1 cellular context compared by ENCODE assay signal in genomic region chr17:66451188-66452149, GRCh38.
TF ChIP-seq lines count a peak whose summit lies in the region.

No MANE protein-coding gene starts in this region.

TF ChIP-seq in HepG2, 621 proteins besides CTCF, POLR2A, EP300 and RAD21 (continued from another document and continues in another):
- TF ChIP-seq THAP9 (CRISPR knock-in tag; IDR thresholded peaks at IDR 0.05; ENCODE audit: borderline replicate concordance) (no peak), SATB2 (CRISPR knock-in tag; IDR thresholded peaks at IDR 0.05) (no peak), FOXK2 (IDR thresholded peaks at IDR 0.05) (no peak), ZNF17 (CRISPR knock-in tag; IDR thresholded peaks at IDR 0.05) (no peak), ZNF768 (CRISPR knock-in tag; IDR thresholded peaks at IDR 0.05) (no peak), SMARCE1 (IDR thresholded peaks at IDR 0.05; ENCODE audit: borderline replicate concordance) (no peak), NCOA2 (CRISPR knock-in tag; IDR thresholded peaks at IDR 0.05) (peak; percentile 63), WIZ (CRISPR knock-in tag; IDR thresholded peaks at IDR 0.05) (no peak), HNRNPK (IDR thresholded peaks at IDR 0.05; ENCODE audit: low read depth, low read length, poor library complexity, severe bottlenecking) (no peak), RBFOX2 (IDR thresholded peaks at IDR 0.05; ENCODE audit: low read depth, low read length) (no peak), MIXL1 (CRISPR knock-in tag; IDR thresholded peaks at IDR 0.05) (peak; percentile 89), ZNF331 (CRISPR knock-in tag; IDR thresholded peaks at IDR 0.05) (peak; percentile 50; the same call in 1 of the 2 replicates), ATF6 (CRISPR knock-in tag; conservative IDR thresholded peaks at IDR 0.05) (no peak), ZNF33B (CRISPR knock-in tag; IDR thresholded peaks at IDR 0.05) (no peak), STAT5B (CRISPR knock-in tag; IDR thresholded peaks at IDR 0.05) (no peak), ZBTB4 (CRISPR knock-in tag; IDR thresholded peaks at IDR 0.05; ENCODE audit: borderline replicate concordance) (peak; percentile 87), MNT (IDR thresholded peaks at IDR 0.05) (no peak), FOXA1 (IDR thresholded peaks at IDR 0.05) (no peak), FOXA1 (CRISPR knock-in tag; IDR thresholded peaks at IDR 0.05) (peak; percentile 89), ZNF878 (CRISPR knock-in tag; IDR thresholded peaks at IDR 0.05) (peak; percentile 49; the same call in 1 of the 2 replicates), ETV6 (CRISPR knock-in tag; conservative IDR thresholded peaks at IDR 0.05) (no peak), ISL2 (CRISPR knock-in tag; IDR thresholded peaks at IDR 0.05) (peak; percentile 74; the same call in 1 of the 2 replicates), ZBTB33 (CRISPR knock-in tag; IDR thresholded peaks at IDR 0.05) (peak; percentile 63; the same call in 1 of the 2 replicates), NFRKB (IDR thresholded peaks at IDR 0.05) (no peak), RAD51 (IDR thresholded peaks at IDR 0.05; ENCODE audit: borderline replicate concordance) (no peak), ZNF737 (CRISPR knock-in tag; IDR thresholded peaks at IDR 0.05; ENCODE audit: borderline replicate concordance) (no peak), ERF (CRISPR knock-in tag; IDR thresholded peaks at IDR 0.05) (peak; percentile 87), HOXA9 (CRISPR knock-in tag; IDR thresholded peaks at IDR 0.05; ENCODE audit: borderline replicate concordance) (no peak), SRSF4 (IDR thresholded peaks at IDR 0.05; ENCODE audit: low read depth, low read length, poor library complexity, severe bottlenecking) (no peak), ZFP91 (CRISPR knock-in tag; IDR thresholded peaks at IDR 0.05; ENCODE audit: borderline replicate concordance) (peak; percentile 52; the same call in 1 of the 2 replicates), ZSCAN12 (CRISPR knock-in tag; IDR thresholded peaks at IDR 0.05) (no peak), PCBP2 (optimal IDR thresholded peaks at IDR 0.05; ENCODE audit: low read depth, low read length, poor library complexity, severe bottlenecking) (no peak), SNAI1 (CRISPR knock-in tag; IDR thresholded peaks at IDR 0.05; ENCODE audit: borderline replicate concordance) (no peak), SUZ12 (IDR thresholded peaks at IDR 0.05; ENCODE audit: low read depth, low read length) (no peak), SMC3 (IDR thresholded peaks at IDR 0.05; ENCODE audit: low read length) (peak; percentile 80), ZC3H13 (CRISPR knock-in tag; IDR thresholded peaks at IDR 0.05) (no peak), ZNF670 (CRISPR knock-in tag; IDR thresholded peaks at IDR 0.05; ENCODE audit: borderline replicate concordance) (no peak), ZEB1 (IDR thresholded peaks at IDR 0.05; ENCODE audit: insufficient replicate concordance, low read depth) (no peak), CBX1 (IDR thresholded peaks at IDR 0.05; ENCODE audit: low read depth) (no peak), CBFB (CRISPR knock-in tag; IDR thresholded peaks at IDR 0.05) (0 out of 2 replicates have a peak, but pooled peaks have one; percentile 50), CREM (IDR thresholded peaks at IDR 0.05) (peak; percentile 41; the same call in 1 of the 2 replicates), CREM (CRISPR knock-in tag; IDR thresholded peaks at IDR 0.05) (no peak), MEF2D (CRISPR knock-in tag; IDR thresholded peaks at IDR 0.05) (peak; percentile 61; the same call in 1 of the 2 replicates), ZNF776 (CRISPR knock-in tag; IDR thresholded peaks at IDR 0.05) (no peak), SP2 (CRISPR knock-in tag; IDR thresholded peaks at IDR 0.05) (no peak), ATRX (CRISPR knock-in tag; IDR thresholded peaks at IDR 0.05; ENCODE audit: borderline replicate concordance) (no peak), NR2F6 (IDR thresholded peaks at IDR 0.05) (0 out of 2 replicates have a peak, but pooled peaks have one; percentile 6), NR2F6 (CRISPR knock-in tag; IDR thresholded peaks at IDR 0.05) (0 out of 2 replicates have a peak, but pooled peaks have one; percentile 62), ZFP37 (CRISPR knock-in tag; IDR thresholded peaks at IDR 0.05; ENCODE audit: borderline replicate concordance) (peak; percentile 33; the same call in 1 of the 2 replicates), PTBP1 (IDR thresholded peaks at IDR 0.05; ENCODE audit: low read depth, low read length, poor library complexity, severe bottlenecking) (no peak), IKZF5 (CRISPR knock-in tag; IDR thresholded peaks at IDR 0.05) (peak; percentile 84; the same call in 1 of the 2 replicates), PHF20 (CRISPR knock-in tag; IDR thresholded peaks at IDR 0.05) (no peak), RCOR2 (CRISPR knock-in tag; IDR thresholded peaks at IDR 0.05) (peak; percentile 93), UBTF (CRISPR knock-in tag; IDR thresholded peaks at IDR 0.05) (peak; percentile 52), SRY (CRISPR knock-in tag; IDR thresholded peaks at IDR 0.05) (no peak), ARNTL (CRISPR knock-in tag; IDR thresholded peaks at IDR 0.05) (no peak), PHF21A (CRISPR knock-in tag; IDR thresholded peaks at IDR 0.05) (0 out of 2 replicates have a peak, but pooled peaks have one; percentile 28), HNRNPUL1 (IDR thresholded peaks at IDR 0.05; ENCODE audit: low read depth, low read length) (no peak), KLF12 (CRISPR knock-in tag; IDR thresholded peaks at IDR 0.05; ENCODE audit: borderline replicate concordance) (peak; percentile 28; the same call in 1 of the 2 replicates)
